10 cellular contexts compared by ENCODE assay signal in the genomic region with DNA sequence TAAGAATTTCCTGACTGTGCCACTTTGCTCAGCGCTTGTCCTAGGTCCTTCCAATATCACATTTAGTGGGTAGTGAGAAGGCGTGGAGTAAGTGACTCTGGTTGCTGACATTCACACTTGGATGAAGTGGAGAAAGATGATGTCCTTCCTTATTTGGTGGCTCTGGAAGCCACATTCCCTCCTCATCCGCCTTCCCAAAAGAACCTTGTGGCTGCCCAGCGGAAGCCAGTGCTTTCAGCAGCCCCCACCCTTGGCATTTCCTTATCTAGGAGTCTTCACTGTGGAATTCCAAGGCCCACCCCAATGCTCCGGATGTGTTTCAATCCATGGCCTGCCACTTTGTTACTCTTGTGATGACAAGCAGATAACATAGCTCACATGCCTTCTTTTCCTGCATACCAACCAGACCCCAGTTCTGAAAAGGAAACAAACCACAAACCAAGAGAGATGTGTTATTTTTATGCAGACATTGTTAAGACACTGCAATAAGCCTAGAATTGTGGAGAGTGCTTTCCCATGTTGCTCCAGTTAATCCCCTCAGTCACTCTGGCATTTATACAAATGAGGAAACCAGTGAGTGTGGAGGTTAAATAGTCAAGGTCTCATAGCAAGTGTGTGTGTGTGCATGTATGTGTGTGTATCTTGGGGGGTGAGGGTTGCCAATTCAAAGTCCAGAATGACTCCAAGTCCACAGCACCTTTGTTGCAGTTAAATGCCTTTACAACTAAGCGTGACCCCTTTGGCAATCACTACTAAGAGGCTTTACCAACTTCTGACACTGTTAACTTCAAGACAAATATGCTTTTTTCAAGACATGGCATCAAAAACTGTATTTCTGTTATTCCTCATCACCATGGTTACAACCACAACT. TPM values are rescaled to one million over a fixed set of nuclear protein-coding genes. Genes with fewer than 3 reads are reported as not detected.
DNase-seq lines count a peak whose midpoint lies in the region; ATAC-seq and TF ChIP-seq lines count a peak whose summit lies in the region.
"Had no signal": no experiment of that assay in that cellular context is flagged by ENCODE, and none has a peak within 500 bp of the region (broad histone marks: within the 10 kb centered on the region; RNA-seq: fewer than 3 reads in every experiment).

No MANE protein-coding gene starts in this region.

- no peak overlapping the region; the same call in 1 of the 2 replicates for H3K27ac Mint-ChIP-seq in WTC11

- H3K4me3 Mint-ChIP-seq in WTC11, result no peak overlapping the region; the same call in 1 of the 2 replicates

- H3K4me1 ChIP-seq in right atrium auricular region (peaks cover 0 to 40% of the 10 kb centered on the region in 2 donors), skeletal muscle satellite cell (ENCODE audit: control insufficient read depth, insufficient read depth, low read length) (peaks cover 54% of the 10 kb centered on the region)

- H3K27ac ChIP-seq in right atrium auricular region, result peak overlapping the region; percentile 80 to 94
- H3K27ac ChIP-seq: neutrophil had no signal

- H3K27me3 ChIP-seq in right atrium auricular region, result no peaks in the 10 kb centered on the region
- no peaks in the 10 kb centered on the region for H3K27me3 ChIP-seq in skeletal muscle satellite cell (ENCODE audit: control insufficient read depth, insufficient read depth, low read length)

- POLR2A ChIA-PET in WTC11 (lab: Charles Lee), result interaction anchor here (1.0 kb wide), 1 partner anchor 10 kb away, joined by 4 read pairs; a partner anchor contains a TSS

- H3K27me3 Mint-ChIP-seq in WTC11 (ENCODE audit: low read depth), result peaks cover 100% of the 10 kb centered on the region

- H3K4me2 ChIP-seq in skeletal muscle satellite cell (ENCODE audit: low read length), result peak overlapping the region; percentile 70

- H3K9ac ChIP-seq in skeletal muscle satellite cell (ENCODE audit: low read depth, low read length), result peak overlapping the region; percentile 86

- peak; percentile 95 for DNase-seq in H4 (ENCODE audit: low spot score)
- DNase-seq in WTC11 (ENCODE audit: low spot score), result peak; percentile 52
- DNase-seq in right atrium auricular region (ENCODE audit: low spot score), result peak; percentile 90
- DNase-seq in left colon, result no peak
- DNase-seq in stimulated activated naive CD4-positive, alpha-beta T cell treated with Interleukin-2 at 50 U/mL for 16 hours (lab: John Stamatoyannopoulos, UW), result no peak
- no peak for DNase-seq in RKO (ENCODE audit: low spot score)
- no peak for DNase-seq in activated naive CD4-positive, alpha-beta T cell treated with Interleukin-2 at 50 U/mL for 16 hours
- DNase-seq: NCI-H1105 treated with DMSO at 0.1 percent for 48 hours had no signal

- no peaks in the 10 kb centered on the region for H3K36me3 Mint-ChIP-seq in WTC11

- no peaks in the 10 kb centered on the region for H3K9me3 Mint-ChIP-seq in WTC11

- intact Hi-C loops in left colon (cut with DNase I, micrococcal nuclease), result no loop called here

- CTCF ChIA-PET in WTC11 (lab: Charles Lee), result interaction anchor here (0.5 to 2.3 kb wide), 6 partner anchors 10 to 367 kb away, joined by 3 to 16 read pairs (median 4); no protein-coding TSS in a partner anchor

- H3K4me3 ChIP-seq in right atrium auricular region (no peak overlapping the region), skeletal muscle satellite cell (ENCODE audit: low read length) (peak overlapping the region; percentile 11)

- peaks cover 36% of the 10 kb centered on the region for H3K4me1 Mint-ChIP-seq in WTC11

- H3K36me3 ChIP-seq in right atrium auricular region (no peaks in the 10 kb centered on the region), skeletal muscle satellite cell (ENCODE audit: insufficient read depth, low read length) (no peaks in the 10 kb centered on the region)
- H3K36me3 ChIP-seq: neutrophil had no signal

- ATAC-seq in WTC11 (peak; percentile 71), left colon (no peak)

- no peak for TF ChIP-seq CTCF in WTC11 (IDR thresholded peaks at IDR 0.05)
- TF ChIP-seq CTCF in right atrium auricular region (IDR thresholded peaks at IDR 0.05), result no peak

- H3K9me3 ChIP-seq in right atrium auricular region (no peaks in the 10 kb centered on the region), skeletal muscle satellite cell (replicated peaks; ENCODE audit: low read length) (no peaks in the 10 kb centered on the region)
- H3K9me3 ChIP-seq: neutrophil had no signal

TF ChIP-seq in WTC11, 78 proteins besides CTCF, POLR2A, EP300 and RAD21:
- TF ChIP-seq, protein P1, sequence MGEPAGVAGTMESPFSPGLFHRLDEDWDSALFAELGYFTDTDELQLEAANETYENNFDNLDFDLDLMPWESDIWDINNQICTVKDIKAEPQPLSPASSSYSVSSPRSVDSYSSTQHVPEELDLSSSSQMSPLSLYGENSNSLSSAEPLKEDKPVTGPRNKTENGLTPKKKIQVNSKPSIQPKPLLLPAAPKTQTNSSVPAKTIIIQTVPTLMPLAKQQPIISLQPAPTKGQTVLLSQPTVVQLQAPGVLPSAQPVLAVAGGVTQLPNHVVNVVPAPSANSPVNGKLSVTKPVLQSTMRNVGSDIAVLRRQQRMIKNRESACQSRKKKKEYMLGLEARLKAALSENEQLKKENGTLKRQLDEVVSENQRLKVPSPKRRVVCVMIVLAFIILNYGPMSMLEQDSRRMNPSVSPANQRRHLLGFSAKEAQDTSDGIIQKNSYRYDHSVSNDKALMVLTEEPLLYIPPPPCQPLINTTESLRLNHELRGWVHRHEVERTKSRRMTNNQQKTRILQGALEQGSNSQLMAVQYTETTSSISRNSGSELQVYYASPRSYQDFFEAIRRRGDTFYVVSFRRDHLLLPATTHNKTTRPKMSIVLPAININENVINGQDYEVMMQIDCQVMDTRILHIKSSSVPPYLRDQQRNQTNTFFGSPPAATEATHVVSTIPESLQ (CRISPR knock-in tag; IDR thresholded peaks at IDR 0.05), result no peak
- TF ChIP-seq GABPB1 (CRISPR knock-in tag; IDR thresholded peaks at IDR 0.05), result 0 out of 2 replicates have a peak, but pooled peaks have one; percentile 64
- TF ChIP-seq, protein P2, sequence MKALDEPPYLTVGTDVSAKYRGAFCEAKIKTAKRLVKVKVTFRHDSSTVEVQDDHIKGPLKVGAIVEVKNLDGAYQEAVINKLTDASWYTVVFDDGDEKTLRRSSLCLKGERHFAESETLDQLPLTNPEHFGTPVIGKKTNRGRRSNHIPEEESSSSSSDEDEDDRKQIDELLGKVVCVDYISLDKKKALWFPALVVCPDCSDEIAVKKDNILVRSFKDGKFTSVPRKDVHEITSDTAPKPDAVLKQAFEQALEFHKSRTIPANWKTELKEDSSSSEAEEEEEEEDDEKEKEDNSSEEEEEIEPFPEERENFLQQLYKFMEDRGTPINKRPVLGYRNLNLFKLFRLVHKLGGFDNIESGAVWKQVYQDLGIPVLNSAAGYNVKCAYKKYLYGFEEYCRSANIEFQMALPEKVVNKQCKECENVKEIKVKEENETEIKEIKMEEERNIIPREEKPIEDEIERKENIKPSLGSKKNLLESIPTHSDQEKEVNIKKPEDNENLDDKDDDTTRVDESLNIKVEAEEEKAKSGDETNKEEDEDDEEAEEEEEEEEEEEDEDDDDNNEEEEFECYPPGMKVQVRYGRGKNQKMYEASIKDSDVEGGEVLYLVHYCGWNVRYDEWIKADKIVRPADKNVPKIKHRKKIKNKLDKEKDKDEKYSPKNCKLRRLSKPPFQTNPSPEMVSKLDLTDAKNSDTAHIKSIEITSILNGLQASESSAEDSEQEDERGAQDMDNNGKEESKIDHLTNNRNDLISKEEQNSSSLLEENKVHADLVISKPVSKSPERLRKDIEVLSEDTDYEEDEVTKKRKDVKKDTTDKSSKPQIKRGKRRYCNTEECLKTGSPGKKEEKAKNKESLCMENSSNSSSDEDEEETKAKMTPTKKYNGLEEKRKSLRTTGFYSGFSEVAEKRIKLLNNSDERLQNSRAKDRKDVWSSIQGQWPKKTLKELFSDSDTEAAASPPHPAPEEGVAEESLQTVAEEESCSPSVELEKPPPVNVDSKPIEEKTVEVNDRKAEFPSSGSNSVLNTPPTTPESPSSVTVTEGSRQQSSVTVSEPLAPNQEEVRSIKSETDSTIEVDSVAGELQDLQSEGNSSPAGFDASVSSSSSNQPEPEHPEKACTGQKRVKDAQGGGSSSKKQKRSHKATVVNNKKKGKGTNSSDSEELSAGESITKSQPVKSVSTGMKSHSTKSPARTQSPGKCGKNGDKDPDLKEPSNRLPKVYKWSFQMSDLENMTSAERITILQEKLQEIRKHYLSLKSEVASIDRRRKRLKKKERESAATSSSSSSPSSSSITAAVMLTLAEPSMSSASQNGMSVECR (CRISPR knock-in tag; IDR thresholded peaks at IDR 0.05; ENCODE audit: borderline replicate concordance), result no peak

RNA-seq across cellular contexts. Expression of a gene that starts 10.3 kb away (rescaled TPM):
- total RNA-seq in H4 (2014; rRNA removed; shearing (Covaris generic)), result 5.8 and 6.0 TPM in 2 replicates
- total RNA-seq in WTC11 (2021), result not detected in 3 replicates
- total RNA-seq in right atrium auricular region, result 1,000 to 10,000 TPM; 3,842 to 8,672 TPM
- total RNA-seq in skeletal muscle satellite cell (2012; rRNA removed), result 8.9 and 118 TPM in 2 replicates
- not detected for total RNA-seq in left colon

RNA-seq across cellular contexts. Expression of a gene that starts 59.4 kb away (rescaled TPM):
- 82.8 and 108 TPM in 2 replicates for total RNA-seq in H4 (2014; rRNA removed; shearing (Covaris generic))
- total RNA-seq in WTC11 (2021), result 50.3 to 56.4 TPM (median 53.0 TPM) in 3 replicates
- total RNA-seq in right atrium auricular region, result 10 to 100 TPM; 23.3 to 24.6 TPM
- 50.4 and 56.1 TPM in 2 replicates for total RNA-seq in skeletal muscle satellite cell (2012; rRNA removed)
- 10 to 100 TPM; 19.4 to 20.4 TPM for total RNA-seq in left colon

Comparison
In these comparisons a context has a peak if more than half of its experiments do, and no peak if none do; other contexts are left out.
1. DNase-seq: peak in H4 (single experiment), WTC11 (single experiment) and right atrium auricular region (single experiment); none in left colon (0 of 2), stimulated activated naive CD4-positive, alpha-beta T cell treated with Interleukin-2 at 50 U/mL for 16 hours (single experiment), RKO (single experiment) and activated naive CD4-positive, alpha-beta T cell treated with Interleukin-2 at 50 U/mL for 16 hours (single experiment).
2. RNA of a gene that starts 10.3 kb away (total RNA-seq): 3,842 to 8,672 TPM in right atrium auricular region; 5.8 to 6.0 TPM in H4, not detected in WTC11 and not detected in left colon; every median in the first group is over 100 times any median in the second.